8 cellular contexts compared by ENCODE assay signal in genomic region chr4:7044415-7044930, GRCh38. TPM values are rescaled to one million over a fixed set of nuclear protein-coding genes. Genes with fewer than 3 reads are reported as not detected.
DNase-seq lines count a peak whose midpoint lies in the region; ATAC-seq and TF ChIP-seq lines count a peak whose summit lies in the region.

No MANE protein-coding gene starts in this region.

- TF ChIP-seq RAD21 in IMR-90 (IDR thresholded peaks at IDR 0.05; ENCODE audit: low read length): no peak

- H3K79me1 ChIP-seq in IMR-90 (ENCODE audit: low read depth in 1 of 2, low read length in 2 of 2): peaks cover 22 to 71% of the 10 kb centered on the region in 2 experiments

- H3K9me1 ChIP-seq in IMR-90 (ENCODE audit: insufficient read depth, low read length): peaks cover 20% of the 10 kb centered on the region

- peaks cover 2% of the 10 kb centered on the region; the same call in 1 of the 2 replicates for H3K36me3 ChIP-seq in IMR-90 (ENCODE audit: control insufficient read depth, insufficient read depth, low read length)
- no peaks in the 10 kb centered on the region for H3K36me3 ChIP-seq in colonic mucosa
- H3K36me3 ChIP-seq in muscle layer of colon (ENCODE audit: insufficient read depth, low read length): peaks cover 6% of the 10 kb centered on the region

- peak overlapping the region; percentile 96 for H2AK9ac ChIP-seq in IMR-90 (replicated peaks; ENCODE audit: low read depth, low read length, poor library complexity)

- intact Hi-C loops in IMR-90 (cut with micrococcal nuclease) (loop anchor here (5.0 kb wide), 1 partner anchor 57 kb away; no protein-coding TSS in a partner anchor), colonic mucosa (cut with DNase I) (no loop called here)

- peak overlapping the region; percentile 57; the same call in 1 of the 2 replicates for H2AK5ac ChIP-seq in IMR-90 (ENCODE audit: low read depth, low read length)

- H2BK5ac ChIP-seq in IMR-90 (ENCODE audit: low read depth, low read length, poor library complexity, severe bottlenecking): no peak overlapping the region

- BruUV-seq in IMR-90 (replicated peaks; lab: Mats Ljungman, UMichigan): no TSS peak

- no peak overlapping the region for H2BK15ac ChIP-seq in IMR-90 (ENCODE audit: low read depth, low read length)

- peak overlapping the region; percentile 35; the same call in 1 of the 2 replicates for H3K56ac ChIP-seq in IMR-90 (ENCODE audit: extremely low read depth, insufficient read depth, low read length)

- peak overlapping the region; percentile 91; the same call in 1 of the 2 replicates for H3K14ac ChIP-seq in IMR-90 (replicated peaks; ENCODE audit: low read depth, low read length)

- peak overlapping the region; percentile 88 for H3K4ac ChIP-seq in IMR-90 (ENCODE audit: low read depth, low read length)

- CTCF ChIA-PET in AG04449 (lab: Yijun Ruan, JAX) (interaction anchor here (1.2 to 7.1 kb wide), 10 partner anchors 8 to 171 kb away, joined by 3 to 101 read pairs (median 12); partner anchors contain the start of genes GRPEL1 and TBC1D14), IMR-90 (lab: Yijun Ruan, JAX) (interaction anchor here (0.6 kb wide), 1 partner anchor 9 kb away, joined by 3 read pairs; no protein-coding TSS in a partner anchor)

- H3K18ac ChIP-seq in IMR-90 (ENCODE audit: low read depth, low read length): no peak overlapping the region

- no peak for TF ChIP-seq CTCF in AG04449 (IDR thresholded peaks at IDR 0.05; ENCODE audit: insufficient read depth, low read length, missing control alignments)
- TF ChIP-seq CTCF in IMR-90 (conservative IDR thresholded peaks at IDR 0.05; ENCODE audit: low read depth, low read length): no peak
- TF ChIP-seq CTCF in colonic mucosa (IDR thresholded peaks at IDR 0.05): no peak

- peak overlapping the region; percentile 74 for H3K23ac ChIP-seq in IMR-90 (ENCODE audit: low read depth, low read length)

- no peak overlapping the region for H2BK120ac ChIP-seq in IMR-90 (ENCODE audit: low read depth, low read length)

- H4K5ac ChIP-seq in IMR-90 (ENCODE audit: low read depth, low read length): no peak overlapping the region

- H3K27ac ChIP-seq in IMR-90 (ENCODE audit: insufficient read depth, low read length) (peak overlapping the region; percentile 27; the same call in 1 of the 2 replicates), colonic mucosa (no peak overlapping the region), muscle layer of colon (ENCODE audit: low read depth, low read length) (peak overlapping the region; percentile 76)

- H3K9ac ChIP-seq in IMR-90 (ENCODE audit: low read depth, low read length): peak overlapping the region; percentile 87
- H3K9ac ChIP-seq in colonic mucosa (ENCODE audit: low read depth in 2 of 2, low read length in 2 of 2): peak overlapping the region; percentile 87
- H3K9ac ChIP-seq in muscle layer of colon (ENCODE audit: low read length): peak overlapping the region; percentile 86

- peak overlapping the region; percentile 97 for H2AFZ ChIP-seq in IMR-90 (replicated peaks; ENCODE audit: low read length, poor library complexity)

- H3K9me3 ChIP-seq in IMR-90 (ENCODE audit: control insufficient read depth, insufficient read depth, low read length): no peaks in the 10 kb centered on the region
- H3K9me3 ChIP-seq in colonic mucosa: no peaks in the 10 kb centered on the region
- no peaks in the 10 kb centered on the region for H3K9me3 ChIP-seq in muscle layer of colon (ENCODE audit: low read length)

- no peak overlapping the region for H2BK20ac ChIP-seq in IMR-90 (ENCODE audit: low read depth, low read length)

- peaks cover 57% of the 10 kb centered on the region for H4K20me1 ChIP-seq in IMR-90 (ENCODE audit: insufficient read depth, low read length)

- H3K4me3 ChIP-seq in AG04449 (ENCODE audit: low read depth, low read length) (peak overlapping the region; percentile 75), IMR-90 (ENCODE audit: insufficient read depth, low read depth, low read length) (peak overlapping the region; percentile 79), colonic mucosa (peak overlapping the region; percentile 82), muscle layer of colon (ENCODE audit: low read depth in 1 of 2, low read length in 2 of 2) (peak overlapping the region; percentile 83 to 91)

- no peak overlapping the region for H4K91ac ChIP-seq in IMR-90 (ENCODE audit: insufficient read depth, low read depth, low read length)

- H4K8ac ChIP-seq in IMR-90 (ENCODE audit: low read depth in 2 of 2, low read length in 2 of 2): no peak overlapping the region

- dilution Hi-C loops in IMR-90 (cut with HindIII; ENCODE audit: low sequenced_read_pairs, unreplicated experiment): no loop called here

- H3K27me3 ChIP-seq in IMR-90 (ENCODE audit: control insufficient read depth, insufficient read depth, low read length) (no peaks in the 10 kb centered on the region), colonic mucosa (no peaks in the 10 kb centered on the region), muscle layer of colon (ENCODE audit: control insufficient read depth in 1 of 2, insufficient read depth in 2 of 2, low read length in 2 of 2) (no peaks in the 10 kb centered on the region)

- ATAC-seq in IMR-90 (ENCODE audit: low read depth) (no peak), GM18873 (IDR thresholded peaks at IDR 0.05; ENCODE audit: low FRiP score, unreplicated experiment) (no peak), HG03520 (IDR thresholded peaks at IDR 0.05; ENCODE audit: unreplicated experiment) (no peak)

- in situ Hi-C loops in IMR-90 (cut with MboI; ENCODE audit: low sequenced_read_pairs): no loop called here

- no peak for TF ChIP-seq POLR2A in IMR-90 (IDR thresholded peaks at IDR 0.05; ENCODE audit: low read depth, low read length)

- H3K4me1 ChIP-seq in IMR-90 (ENCODE audit: control insufficient read depth, insufficient read depth, low read length) (peaks cover 21% of the 10 kb centered on the region), colonic mucosa (peaks cover 24% of the 10 kb centered on the region), muscle layer of colon (ENCODE audit: insufficient read depth, low read length) (peaks cover 45% of the 10 kb centered on the region)

- DNase-seq in AG04449 (ENCODE audit: low read depth, low spot score) (no peak), IMR-90 (no peak), colonic mucosa (no peak), NCI-H2029 treated with DMSO at 0.1 percent for 48 hours (lab: John Stamatoyannopoulos, UW) (no peak), NOMO-1 treated with DMSO at 0.1 percent for 48 hours (lab: John Stamatoyannopoulos, UW; ENCODE audit: unreplicated experiment) (no peak)

- peak overlapping the region; percentile 99 for H3K4me2 ChIP-seq in IMR-90 (ENCODE audit: low read depth, low read length)

- 30% methylated on average over 2 of the region's 12 CpGs; no CpG with 5 or more reads in 1 of the 2 experiments for WGBS in IMR-90 (ENCODE audit: extremely low coverage in 2 of 2, insufficient read length in 1 of 2), 2 experiments

- POLR2A ChIA-PET in AG04449 (lab: Yijun Ruan, JAX) (interaction anchor here (1.1 to 1.6 kb wide), 2 partner anchors 8 to 10 kb away, joined by 3 to 5 read pairs; no protein-coding TSS in a partner anchor), IMR-90 (lab: Charles Lee; ENCODE audit: unreplicated experiment) (no interaction called here)

TF ChIP-seq in IMR-90, 13 proteins besides CTCF, POLR2A, EP300 and RAD21:
- no peak for TF ChIP-seq BHLHE40 (IDR thresholded peaks at IDR 0.05; ENCODE audit: low read depth, low read length)
- no peak for TF ChIP-seq MAFK (IDR thresholded peaks at IDR 0.05; ENCODE audit: low read depth, low read length)
- no peak for TF ChIP-seq CHD1 (IDR thresholded peaks at IDR 0.05; ENCODE audit: low read depth, low read length)
- no peak for TF ChIP-seq FOS (IDR thresholded peaks at IDR 0.05; ENCODE audit: low read depth, low read length)
- TF ChIP-seq RCOR1 (IDR thresholded peaks at IDR 0.05; ENCODE audit: insufficient replicate concordance, low read length): no peak
- TF ChIP-seq ELK1 (IDR thresholded peaks at IDR 0.05; ENCODE audit: borderline replicate concordance, low read depth, low read length): no peak
- TF ChIP-seq RFX5 (IDR thresholded peaks at IDR 0.05; ENCODE audit: low read depth, low read length): no peak
- TF ChIP-seq MAZ (IDR thresholded peaks at IDR 0.05; ENCODE audit: borderline replicate concordance, low read depth, low read length): no peak
- TF ChIP-seq MXI1 (IDR thresholded peaks at IDR 0.05; ENCODE audit: borderline replicate concordance, low read depth, low read length): no peak
- TF ChIP-seq USF2 (IDR thresholded peaks at IDR 0.05; ENCODE audit: low read depth, low read length): no peak
- TF ChIP-seq CEBPB (IDR thresholded peaks at IDR 0.05; ENCODE audit: low read depth, low read length): no peak
- no peak for TF ChIP-seq NFE2L2 (IDR thresholded peaks at IDR 0.05; ENCODE audit: low read depth, low read length)

RNA-seq across cellular contexts. Expression of gene TADA2B, which starts 1.3 kb away (rescaled TPM):
- total RNA-seq in IMR-90 (2012; rRNA removed) (6.1 and 8.1 TPM in 2 replicates), colonic mucosa (10 to 100 TPM; 24.0 to 27.2 TPM)
- polyA plus RNA-seq in IMR-90 (2012; rRNA removed): 8.1 and 8.6 TPM in 2 replicates
- polyA plus RNA-seq in IMR-90 (2012; cell fraction: cytosol; rRNA removed): 5.2 and 6.9 TPM in 2 replicates
- 5.7 and 6.6 TPM in 2 replicates for polyA plus RNA-seq in IMR-90 (2012; cell fraction: nucleus; rRNA removed; ENCODE audit: low replicate concordance)

RNA-seq across cellular contexts. Expression of gene GRPEL1, which starts 23.4 kb away (rescaled TPM):
- total RNA-seq in IMR-90 (2012; rRNA removed): 33.0 and 48.6 TPM in 2 replicates
- polyA plus RNA-seq in IMR-90 (2012; rRNA removed): 32.0 and 33.9 TPM in 2 replicates
- polyA plus RNA-seq in IMR-90 (2012; cell fraction: cytosol; rRNA removed): 9.0 and 14.6 TPM in 2 replicates
- polyA plus RNA-seq in IMR-90 (2012; cell fraction: nucleus; rRNA removed; ENCODE audit: low replicate concordance): 5.0 and 19.1 TPM in 2 replicates
- 10 to 100 TPM; 45.9 to 50.9 TPM for total RNA-seq in colonic mucosa
